Comparison of ENCODE assay signal across 16 cellular contexts in the genomic region with DNA sequence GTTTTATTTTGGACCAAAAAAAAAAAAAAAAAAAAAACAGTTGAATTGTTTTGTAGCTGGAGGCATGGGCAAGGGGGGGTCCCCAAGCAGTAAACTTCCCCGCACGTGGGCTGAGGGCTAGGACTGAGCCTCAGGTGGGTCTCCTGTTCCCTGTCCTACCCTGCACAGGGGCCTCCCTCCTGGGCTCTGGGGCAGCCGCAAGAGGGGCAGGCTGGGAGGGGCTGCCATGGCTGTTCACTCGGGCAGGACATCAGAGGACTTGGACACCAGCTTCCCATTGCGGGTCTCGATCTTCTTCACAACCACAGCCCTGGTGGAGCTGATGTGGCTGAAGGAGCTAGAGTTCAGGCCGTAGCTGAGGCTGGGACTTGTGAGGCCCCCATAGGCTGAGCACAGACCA.
"Had no signal": no experiment of that assay in that cellular context is flagged by ENCODE, and none has a peak within 500 bp of the region (broad histone marks: within the 10 kb centered on the region; RNA-seq: fewer than 3 reads in every experiment).

No MANE protein-coding gene starts in this region.

- H3K4me1 ChIP-seq: right lobe of liver had no signal

- ATAC-seq: activated CD4-positive, alpha-beta T cell treated with anti-CD3 and anti-CD28 coated beads for 36 hours had no signal

- H3K27ac ChIP-seq: WERI-Rb-1 had no signal

- DNase-seq: activated CD4-positive, alpha-beta memory T cell treated with anti-CD3 and anti-CD28 coated beads, Interleukin-2, amount 10 ng/mL, durations not matched to agents 7 days and 5 days; activated CD4-positive, alpha-beta T cell treated with anti-CD3 and anti-CD28 coated beads for 36 hours; activated gamma-delta T cell; activated T-cell treated with anti-CD3 and anti-CD28 coated beads, Interleukin-2, amount 50 U/mL, for 48 hours; foreskin fibroblast; left colon; mammary epithelial cell; mucosa of descending colon; natural killer cell; occipital lobe; right lobe of liver; stimulated activated CD4-positive, alpha-beta T cell treated with anti-CD3 and anti-CD28 coated beads, Interleukin-12 subunit alpha, Interleukin-12 subunit beta, amount 100 ng/mL, for 4 hours; WERI-Rb-1 had no signal

- H3K4me3 ChIP-seq: coronary artery, mucosa of descending colon, psoas muscle, right lobe of liver, thoracic aorta had no signal

- H3K36me3 ChIP-seq: right lobe of liver, thoracic aorta, WERI-Rb-1 had no signal

- H3K27me3 ChIP-seq: right lobe of liver had no signal

- H3K9me3 ChIP-seq: mucosa of descending colon, psoas muscle, right lobe of liver, thoracic aorta had no signal
